Comparison of ENCODE assay signal across 10 cellular contexts in the genomic region with DNA sequence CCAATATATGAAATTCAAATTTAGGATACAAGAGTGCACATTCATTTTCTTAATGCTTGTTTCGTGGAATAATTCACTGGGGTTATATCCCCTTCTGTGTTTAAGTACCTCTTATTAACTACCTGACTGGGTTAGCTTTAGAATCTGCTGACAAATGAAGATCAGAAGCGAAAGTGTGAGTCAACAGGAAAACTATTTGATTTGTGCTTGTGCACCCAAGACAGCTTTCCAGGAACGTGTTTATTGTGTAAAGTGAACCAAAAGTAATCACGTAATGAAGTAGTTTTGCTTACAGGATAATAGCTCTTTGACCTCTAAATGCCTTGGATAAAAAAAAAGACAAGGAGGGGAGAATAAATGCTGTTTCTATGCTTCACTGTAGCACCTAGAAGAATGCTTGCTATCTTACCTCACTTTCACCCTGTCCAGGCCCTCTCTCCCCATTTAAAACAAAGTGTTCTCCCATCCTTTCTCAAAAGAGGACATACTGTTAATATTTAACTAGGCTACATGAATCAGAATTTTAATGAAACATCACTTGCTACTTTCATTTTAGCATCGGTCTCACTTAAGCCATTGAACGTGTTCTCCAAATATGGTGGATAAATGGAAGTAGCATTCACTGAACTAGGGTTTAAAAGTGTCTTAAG.
A peak's percentile ranks its signal among the peaks of the same experiment; 100 is the strongest.
DNase-seq lines count a peak whose midpoint lies in the region; ATAC-seq, FAIRE-seq and TF ChIP-seq lines count a peak whose summit lies in the region.
"Had no signal": no experiment of that assay in that cellular context is flagged by ENCODE, and none has a peak within 500 bp of the region (broad histone marks: within the 10 kb centered on the region; RNA-seq: fewer than 3 reads in every experiment).

No MANE protein-coding gene starts in this region.

- no peak overlapping the region for H3K27ac ChIP-seq in endothelial cell of umbilical vein (ENCODE audit: insufficient read depth, low read depth, low read length)
- no peak overlapping the region for H3K27ac ChIP-seq in dorsolateral prefrontal cortex
- H3K27ac ChIP-seq: adrenal gland had no signal

- no peak overlapping the region for H3K9ac ChIP-seq in endothelial cell of umbilical vein (replicated peaks; ENCODE audit: extremely low read depth, insufficient read depth, low read length)

- dilution Hi-C loops in endothelial cell of umbilical vein (cut with MboI; ENCODE audit: extremely low pct_ligation_motif_present, low sequenced_read_pairs), result no loop called here

- ATAC-seq in GM19025 (IDR thresholded peaks at IDR 0.05; ENCODE audit: low read depth, unreplicated experiment), result peak; percentile 65
- ATAC-seq in HG03175 (IDR thresholded peaks at IDR 0.05; ENCODE audit: unreplicated experiment), result peak; percentile 59

- TF ChIP-seq CTCF in endothelial cell of umbilical vein (IDR thresholded peaks at IDR 0.05; ENCODE audit: extremely low read depth in 1 of 2, insufficient read depth in 1 of 2, low read depth in 1 of 2, low read length in 2 of 2) (no peak), dorsolateral prefrontal cortex (IDR thresholded peaks at IDR 0.05 in 54 of 56, conservative IDR thresholded peaks at IDR 0.05 in 2 of 56; ENCODE audit: low read depth in 1 of 56, partially characterized antibody in 56 of 56) (no peak)

- H3K27ac Mint-ChIP-seq in T-helper 2 cell treated with Interferon-gamma antibody and Interleukin-4, amounts not matched to agents 5 μg/mL and 100 μg/mL, for 36 hours, result no peak overlapping the region

- no peaks in the 10 kb centered on the region for H3K9me1 ChIP-seq in endothelial cell of umbilical vein (replicated peaks; ENCODE audit: control insufficient read depth, extremely low read depth, insufficient read depth, low read length)

- no peak overlapping the region for H3K4me3 Mint-ChIP-seq in T-helper 2 cell treated with Interferon-gamma antibody and Interleukin-4, amounts not matched to agents 5 μg/mL and 100 μg/mL, for 36 hours

- no peak overlapping the region for H2AFZ ChIP-seq in endothelial cell of umbilical vein (ENCODE audit: low read depth, low read length)

- POLR2A ChIA-PET in endothelial cell of umbilical vein (lab: Charles Lee), result no interaction called here

- FAIRE-seq in endothelial cell of umbilical vein (lab: Jason Lieb, UNC), result no peak

- CTCF ChIA-PET in endothelial cell of umbilical vein (lab: Charles Lee), result no interaction called here

- intact Hi-C loops in endothelial cell of umbilical vein (cut with micrococcal nuclease), result no loop called here
- intact Hi-C loops in dorsolateral prefrontal cortex (cut with DNase I), result no loop called here

- no peaks in the 10 kb centered on the region for H3K79me2 ChIP-seq in endothelial cell of umbilical vein (ENCODE audit: control insufficient read depth, insufficient read depth, low read length)

- no peaks in the 10 kb centered on the region for H3K9me3 ChIP-seq in endothelial cell of umbilical vein (replicated peaks; ENCODE audit: control insufficient read depth, insufficient read depth, low read length)
- H3K9me3 ChIP-seq: adrenal gland had no signal

- H3K27me3 Mint-ChIP-seq in T-helper 2 cell treated with Interferon-gamma antibody and Interleukin-4, amounts not matched to agents 5 μg/mL and 100 μg/mL, for 36 hours (ENCODE audit: low read depth), result no peaks in the 10 kb centered on the region

- peaks cover 2% of the 10 kb centered on the region for H3K4me1 ChIP-seq in endothelial cell of umbilical vein (ENCODE audit: control insufficient read depth, extremely low read depth, insufficient read depth, low read length)

- H3K4me2 ChIP-seq in endothelial cell of umbilical vein (ENCODE audit: insufficient read depth, low read length), result no peak overlapping the region

- no peaks in the 10 kb centered on the region for H3K36me3 Mint-ChIP-seq in T-helper 2 cell treated with Interferon-gamma antibody and Interleukin-4, amounts not matched to agents 5 μg/mL and 100 μg/mL, for 36 hours (ENCODE audit: low read depth)

- H4K20me1 ChIP-seq in endothelial cell of umbilical vein (replicated peaks; ENCODE audit: control insufficient read depth, extremely low read depth, insufficient read depth, low read length), result no peaks in the 10 kb centered on the region

- no peak for TF ChIP-seq POLR2A in endothelial cell of umbilical vein (IDR thresholded peaks at IDR 0.05; ENCODE audit: low read depth, low read length)

- peaks cover 8% of the 10 kb centered on the region for H3K4me1 Mint-ChIP-seq in T-helper 2 cell treated with Interferon-gamma antibody and Interleukin-4, amounts not matched to agents 5 μg/mL and 100 μg/mL, for 36 hours (ENCODE audit: low read depth)

- no peak overlapping the region for H3K4me3 ChIP-seq in endothelial cell of umbilical vein (replicated peaks in 1 of 3; ENCODE audit: insufficient read depth in 1 of 3, low read depth in 1 of 3, low read length in 3 of 3)
- H3K4me3 ChIP-seq in dorsolateral prefrontal cortex, result no peak overlapping the region
- H3K4me3 ChIP-seq: adrenal gland had no signal

- no TSS peak for BruUV-seq in endothelial cell of umbilical vein (replicated peaks; lab: Mats Ljungman, UMichigan)

- DNase-seq in A172 (ENCODE audit: low spot score) (peak; percentile 0), endothelial cell of umbilical vein (ENCODE audit: low read depth, low spot score) (peak; percentile 27), NAMALWA (ENCODE audit: low spot score) (no peak), NCI-H1048 (lab: John Stamatoyannopoulos, UW) (no peak), dorsolateral prefrontal cortex (no peak)
- no peak for DNase-seq in T-helper 2 cell treated with Interferon-gamma antibody and Interleukin-4, amounts not matched to agents 5 μg/mL and 100 μg/mL, for 36 hours (ENCODE audit: low spot score)
- DNase-seq: adrenal gland, NCI-H1417 treated with DMSO at 0.1 percent for 48 hours had no signal

- no peaks in the 10 kb centered on the region for H3K9me3 Mint-ChIP-seq in T-helper 2 cell treated with Interferon-gamma antibody and Interleukin-4, amounts not matched to agents 5 μg/mL and 100 μg/mL, for 36 hours

- H3K36me3 ChIP-seq in endothelial cell of umbilical vein (ENCODE audit: control insufficient read depth in 2 of 2, extremely low read depth in 1 of 2, insufficient read depth in 2 of 2, low read length in 2 of 2), result no peaks in the 10 kb centered on the region
- H3K36me3 ChIP-seq: adrenal gland had no signal

- no peaks in the 10 kb centered on the region for H3K27me3 ChIP-seq in endothelial cell of umbilical vein (ENCODE audit: control insufficient read depth in 2 of 2, insufficient read depth in 2 of 2, low read length in 2 of 2)
- peaks cover 0 to 48% (median 4%) of the 10 kb centered on the region in 45 donors for H3K27me3 ChIP-seq in dorsolateral prefrontal cortex
- H3K27me3 ChIP-seq: adrenal gland had no signal

TF ChIP-seq in endothelial cell of umbilical vein, 7 proteins besides CTCF, POLR2A, EP300 and RAD21:
- TF ChIP-seq MYC (IDR thresholded peaks at IDR 0.05; ENCODE audit: low read depth, low read length), result no peak
- TF ChIP-seq POLR2AphosphoS5 (IDR thresholded peaks at IDR 0.05; ENCODE audit: insufficient read depth, low read depth, low read length), result no peak
- TF ChIP-seq GATA2 (IDR thresholded peaks at IDR 0.05; ENCODE audit: insufficient read depth, insufficient read length, low read depth, low read length), result no peak
- TF ChIP-seq JUN (IDR thresholded peaks at IDR 0.05; ENCODE audit: borderline replicate concordance, insufficient read depth, insufficient read length, low read depth), result no peak
- no peak for TF ChIP-seq FOS (IDR thresholded peaks at IDR 0.05; ENCODE audit: borderline replicate concordance, insufficient read depth, low read length)
- TF ChIP-seq EZH2 (IDR thresholded peaks at IDR 0.05; ENCODE audit: borderline replicate concordance, low read depth, low read length, severe bottlenecking), result no peak
- TF ChIP-seq, protein P1, sequence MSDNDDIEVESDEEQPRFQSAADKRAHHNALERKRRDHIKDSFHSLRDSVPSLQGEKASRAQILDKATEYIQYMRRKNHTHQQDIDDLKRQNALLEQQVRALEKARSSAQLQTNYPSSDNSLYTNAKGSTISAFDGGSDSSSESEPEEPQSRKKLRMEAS (IDR thresholded peaks at IDR 0.05; ENCODE audit: insufficient read depth, insufficient read length), result no peak

Comparison
In these comparisons a context has a peak if more than half of its experiments do, and no peak if none do; other contexts are left out.
1. DNase-seq: peak in A172 (single experiment) and endothelial cell of umbilical vein (single experiment); none in NAMALWA (single experiment), T-helper 2 cell treated with Interferon-gamma antibody and Interleukin-4, amounts not matched to agents 5 μg/mL and 100 μg/mL, for 36 hours (single experiment), NCI-H1048 (single experiment) and dorsolateral prefrontal cortex (0 of 10).